8 cellular contexts compared by ENCODE assay signal in genomic region chr15:40038654-40039543, GRCh38. TPM values are rescaled to one million over a fixed set of nuclear protein-coding genes. Genes with fewer than 3 reads are reported as not detected.
DNase-seq lines count a peak whose midpoint lies in the region; ATAC-seq and TF ChIP-seq lines count a peak whose summit lies in the region.

Gene SRP14, minus strand, starts transcription at chr15:40039181. Its CDS starts 65 bp downstream, at chr15:40039116.

- H2AFZ ChIP-seq in hepatocyte = peak within 1 kb of the TSS; percentile 97

- 1% methylated on average over 52 of the region's 59 CpGs for WGBS in hepatocyte (ENCODE audit: low lambda C conversion rate, missing lambda C conversion rate)
- WGBS in aorta, 2 donors = 1% methylated on average over 59 of the region's 59 CpGs

- peak; percentile 57 for DNase-seq in NCI-H2081 treated with DMSO at 0.1 percent for 48 hours (lab: John Stamatoyannopoulos, UW)
- peak; percentile 64 for DNase-seq in T1000 (lab: John Stamatoyannopoulos, UW)
- peak; percentile 97 for DNase-seq in astrocyte of the hippocampus (ENCODE audit: low read depth, low spot score)
- peak; percentile 95 for DNase-seq in hepatocyte (ENCODE audit: low spot score)
- peak; percentile 86 for DNase-seq in renal cortical epithelial cell (ENCODE audit: low read depth)
- peak; percentile 96 to 98 for DNase-seq in aorta

- H4K20me1 ChIP-seq in hepatocyte (ENCODE audit: insufficient read depth, poor library complexity, severe bottlenecking) = peaks cover 4% of the 10 kb centered on the region

- TF ChIP-seq CTCF in hepatocyte (IDR thresholded peaks at IDR 0.05; ENCODE audit: poor library complexity) = peak; percentile 4

- H3K36me3 ChIP-seq in hepatocyte (replicated peaks; ENCODE audit: insufficient read depth, low read depth) (no peaks in the 10 kb centered on the region), aorta (ENCODE audit: control insufficient read depth in 1 of 2, insufficient read depth in 2 of 2, low read length in 1 of 2) (peaks cover 0 to 3% of the 10 kb centered on the region in 2 donors)

- peak within 1 kb of the TSS; percentile 83 for H3K4me2 ChIP-seq in hepatocyte

- H3K27ac ChIP-seq in hepatocyte (peak within 1 kb of the TSS; percentile 98), aorta (ENCODE audit: low read depth in 1 of 2, low read length in 2 of 2) (peak within 1 kb of the TSS; percentile 10 to 84)

- H3K4me3 ChIP-seq in hepatocyte = peak within 1 kb of the TSS; percentile 75
- H3K4me3 ChIP-seq in aorta (ENCODE audit: low read length in 2 of 2) = peak within 1 kb of the TSS; percentile 65 to 83

- ATAC-seq in GM18519 (IDR thresholded peaks at IDR 0.05; ENCODE audit: low FRiP score, unreplicated experiment) = peak; percentile 73
- ATAC-seq in HG03045 (IDR thresholded peaks at IDR 0.05; ENCODE audit: unreplicated experiment) = peak; percentile 96
- peak; percentile 98 for ATAC-seq in aorta (ENCODE audit: low FRiP score)

- H3K9me3 ChIP-seq in hepatocyte (ENCODE audit: low read depth) (no peaks in the 10 kb centered on the region), aorta (ENCODE audit: control insufficient read depth, low read length) (no peaks in the 10 kb centered on the region)

- peaks cover 29% of the 10 kb centered on the region for H3K79me2 ChIP-seq in hepatocyte

- intact Hi-C loops in aorta (cut with DNase I) = loop anchor here in 1 of 2 donors (10.0 kb wide), 1 partner anchor 254 kb away; the partner anchor contains the start of gene FSIP1

- no peaks in the 10 kb centered on the region for H3K9me2 ChIP-seq in hepatocyte (replicated peaks; ENCODE audit: insufficient read depth)

- H3K27me3 ChIP-seq in hepatocyte (no peaks in the 10 kb centered on the region), aorta (ENCODE audit: control insufficient read depth in 1 of 2, insufficient read depth in 2 of 2, low read length in 1 of 2) (no peaks in the 10 kb centered on the region)

- H3K4me1 ChIP-seq in hepatocyte (ENCODE audit: insufficient read depth) (peaks cover 12% of the 10 kb centered on the region), aorta (ENCODE audit: control insufficient read depth in 1 of 2, insufficient read depth in 2 of 2, low read length in 2 of 2) (peaks cover 2 to 3% of the 10 kb centered on the region in 2 donors)

RNA-seq across cellular contexts. Expression of gene SRP14, which starts in this region (rescaled TPM):
- 219 and 274 TPM in 2 replicates for total RNA-seq in hepatocyte
- polyA plus RNA-seq in hepatocyte = 804 and 827 TPM in 2 replicates
- 254 and 635 TPM in 2 replicates for total RNA-seq in renal cortical epithelial cell
- 100 to 1,000 TPM; 154 to 161 TPM for total RNA-seq in aorta
- polyA plus RNA-seq in aorta = 100 to 1,000 TPM; 367 to 437 TPM

Comparison
In these comparisons a context has a peak if more than half of its experiments do, and no peak if none do; other contexts are left out.
1. Peak in every context shown above with its lines: DNase-seq, ATAC-seq, H3K4me3 ChIP-seq and H3K27ac ChIP-seq.